Comparison of ENCODE assay signal across 8 cellular contexts in the genomic region with DNA sequence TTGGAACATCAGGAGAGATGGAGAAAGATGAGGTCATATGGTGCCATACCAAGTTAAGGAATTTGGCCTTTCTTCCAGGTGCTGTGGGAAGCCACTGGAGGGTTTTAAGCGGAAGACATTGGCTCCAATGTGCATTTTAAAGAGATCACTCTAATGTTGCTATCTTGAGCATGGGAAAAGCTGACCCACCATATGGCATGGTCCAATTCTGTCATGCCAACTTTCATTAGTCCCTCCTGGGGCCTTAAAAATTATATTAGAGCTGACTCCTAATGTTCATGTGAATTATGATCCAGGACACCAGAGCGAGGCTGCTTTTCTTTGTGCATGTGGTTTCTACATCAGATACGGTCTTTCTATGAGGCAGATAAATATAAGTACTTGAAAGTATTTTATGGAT.
"Had no signal": no experiment of that assay in that cellular context is flagged by ENCODE, and none has a peak within 500 bp of the region (broad histone marks: within the 10 kb centered on the region; RNA-seq: fewer than 3 reads in every experiment).

No MANE protein-coding gene starts in this region.

- H3K27ac Mint-ChIP-seq: GM23338, H9, HFFc6 had no signal

- ATAC-seq: GM23338, HCT116 had no signal

- H3K4me1 Mint-ChIP-seq: H9 had no signal

- DNase-seq: GM23248, GOT3, H7, H9, HCEC 1CT, HFFc6 had no signal

- H3K4me3 Mint-ChIP-seq: GM23338, H9, HFFc6 had no signal
